Comparison of ENCODE assay signal across 20 cellular contexts in genomic region chr1:103576065-103576464, GRCh38. TPM values are rescaled to one million over a fixed set of nuclear protein-coding genes. Genes with fewer than 3 reads are reported as not detected.
DNase-seq lines count a peak whose midpoint lies in the region; ATAC-seq, FAIRE-seq and TF ChIP-seq lines count a peak whose summit lies in the region.
"Had no signal": no experiment of that assay in that cellular context is flagged by ENCODE, and none has a peak within 500 bp of the region (broad histone marks: within the 10 kb centered on the region; RNA-seq: fewer than 3 reads in every experiment).

No MANE protein-coding gene starts in this region.

- no peak overlapping the region for H2BK120ac ChIP-seq in IMR-90 (ENCODE audit: low read depth, low read length)

- ATAC-seq in GM19351 (IDR thresholded peaks at IDR 0.05; ENCODE audit: unreplicated experiment) (peak; percentile 76), IMR-90 (ENCODE audit: low read depth) (no peak), GM12878 (no peak), HG03175 (IDR thresholded peaks at IDR 0.05; ENCODE audit: unreplicated experiment) (no peak), HG03045 (IDR thresholded peaks at IDR 0.05; ENCODE audit: unreplicated experiment) (no peak)
- ATAC-seq: left lung, right lobe of liver had no signal

- no peak overlapping the region for H3K18ac ChIP-seq in IMR-90 (ENCODE audit: low read depth, low read length)

- H3K4me2 ChIP-seq in IMR-90 (ENCODE audit: low read depth, low read length) (no peak overlapping the region), GM12878 (ENCODE audit: control insufficient read depth, insufficient read depth) (0 out of 2 replicates have a peak overlapping the region, but pooled peaks have one; percentile 44)

- no peak for FAIRE-seq in GM12878 (lab: Jason Lieb, UNC)

- no peak overlapping the region for H2AK5ac ChIP-seq in IMR-90 (ENCODE audit: low read depth, low read length)

- H4K20me1 ChIP-seq in IMR-90 (ENCODE audit: insufficient read depth, low read length) = no peaks in the 10 kb centered on the region
- no peaks in the 10 kb centered on the region for H4K20me1 ChIP-seq in GM12878 (ENCODE audit: control insufficient read depth, insufficient read depth)

- no peaks in the 10 kb centered on the region for H3K36me3 ChIP-seq in IMR-90 (ENCODE audit: control insufficient read depth, insufficient read depth, low read length)
- no peaks in the 10 kb centered on the region for H3K36me3 ChIP-seq in GM12878 (ENCODE audit: control insufficient read depth in 2 of 2, insufficient read depth in 2 of 2, low read length in 1 of 2)
- H3K36me3 ChIP-seq: brain microvascular endothelial cell, pancreas, right lobe of liver had no signal

- RAD21 ChIA-PET in GM12878 (lab: Charles Lee; ENCODE audit: unreplicated experiment) = no interaction called here

- dilution Hi-C loops in IMR-90 (cut with HindIII; ENCODE audit: low sequenced_read_pairs, unreplicated experiment) = no loop called here

- CTCF ChIA-PET in IMR-90 (lab: Yijun Ruan, JAX) (no interaction called here), GM12878 (lab: Yijun Ruan, JAX) (interaction anchor here (1.0 to 1.1 kb wide), 2 partner anchors 50 to 115 kb away, joined by 3 to 4 read pairs; no protein-coding TSS in a partner anchor)

- no peak overlapping the region for H3K4ac ChIP-seq in IMR-90 (ENCODE audit: low read depth, low read length)

- no peak overlapping the region for H2BK15ac ChIP-seq in IMR-90 (ENCODE audit: low read depth, low read length)

- no peak overlapping the region for H4K91ac ChIP-seq in IMR-90 (ENCODE audit: insufficient read depth, low read depth, low read length)

- TF ChIP-seq CTCF in GM12865 (IDR thresholded peaks at IDR 0.05; ENCODE audit: insufficient read depth, low read depth, low read length, missing control alignments) (no peak), IMR-90 (conservative IDR thresholded peaks at IDR 0.05; ENCODE audit: low read depth, low read length) (no peak), GM12878 (IDR thresholded peaks at IDR 0.05 in 2 of 3, conservative IDR thresholded peaks at IDR 0.05 in 1 of 3; ENCODE audit: control insufficient read depth in 2 of 3, extremely low read depth in 1 of 3, insufficient read depth in 1 of 3, low read depth in 3 of 3, low read length in 3 of 3) (no peak)

- no peak overlapping the region for H3K56ac ChIP-seq in IMR-90 (ENCODE audit: extremely low read depth, insufficient read depth, low read length)

- in situ Hi-C loops in IMR-90 (cut with MboI; ENCODE audit: low sequenced_read_pairs) = no loop called here
- in situ Hi-C loops in GM12878 (cut with MboI) = no loop called here

- H3K9me3 ChIP-seq in IMR-90 (ENCODE audit: control insufficient read depth, insufficient read depth, low read length) (no peaks in the 10 kb centered on the region), GM12878 (replicated peaks; ENCODE audit: control insufficient read depth, insufficient read depth, low read length) (no peaks in the 10 kb centered on the region)
- H3K9me3 ChIP-seq: left lung, pancreas, right lobe of liver had no signal

- H3K9ac ChIP-seq in IMR-90 (ENCODE audit: low read depth, low read length) = no peak overlapping the region
- H3K9ac ChIP-seq in GM12878 (ENCODE audit: control insufficient read depth, insufficient read depth, low read length) = no peak overlapping the region

- no peak overlapping the region for H3K23ac ChIP-seq in IMR-90 (ENCODE audit: low read depth, low read length)

- H4K5ac ChIP-seq in IMR-90 (ENCODE audit: low read depth, low read length) = no peak overlapping the region

- H3K79me2 ChIP-seq in GM12878 (ENCODE audit: control insufficient read depth, insufficient read depth, low read length) = no peaks in the 10 kb centered on the region

- no peaks in the 10 kb centered on the region for H3K79me1 ChIP-seq in IMR-90 (ENCODE audit: low read depth in 1 of 2, low read length in 2 of 2)

- SMC1A ChIA-PET in GM12878 (lab: Charles Lee; ENCODE audit: uncharacterized antibody, unreplicated experiment) = interaction anchor here (1.0 to 1.6 kb wide), 2 partner anchors 9 to 13 kb away, joined by 3 to 7 read pairs; no protein-coding TSS in a partner anchor

- no peak overlapping the region for H2AK9ac ChIP-seq in IMR-90 (replicated peaks; ENCODE audit: low read depth, low read length, poor library complexity)

- POLR2A ChIA-PET in IMR-90 (lab: Charles Lee; ENCODE audit: unreplicated experiment) (no interaction called here), GM12878 (lab: Charles Lee) (no interaction called here)

- intact Hi-C loops in IMR-90 (cut with micrococcal nuclease) (loop anchor here (5.0 kb wide), 1 partner anchor 36 kb away; no protein-coding TSS in a partner anchor), GM12878 (cut with micrococcal nuclease; ENCODE audit: unreplicated experiment) (no loop called here)

- BruUV-seq in IMR-90 (replicated peaks; lab: Mats Ljungman, UMichigan) = no TSS peak
- no TSS peak for BruUV-seq in GM12878 (replicated peaks; lab: Mats Ljungman, UMichigan)

- no peak overlapping the region for H3K14ac ChIP-seq in IMR-90 (replicated peaks; ENCODE audit: low read depth, low read length)

- no peak overlapping the region for H2AFZ ChIP-seq in IMR-90 (replicated peaks; ENCODE audit: low read length, poor library complexity)
- H2AFZ ChIP-seq in GM12878 (ENCODE audit: control insufficient read depth, low read depth, low read length) = no peak overlapping the region

- no peaks in the 10 kb centered on the region for H3K4me1 ChIP-seq in IMR-90 (ENCODE audit: control insufficient read depth, insufficient read depth, low read length)
- no peaks in the 10 kb centered on the region for H3K4me1 ChIP-seq in GM12878 (ENCODE audit: control insufficient read depth, insufficient read depth, low read length)
- H3K4me1 ChIP-seq: left lung, right lobe of liver had no signal

- H3K9me1 ChIP-seq in IMR-90 (ENCODE audit: insufficient read depth, low read length) = no peaks in the 10 kb centered on the region

- H2BK20ac ChIP-seq in IMR-90 (ENCODE audit: low read depth, low read length) = no peak overlapping the region

- no peak overlapping the region for H3K4me3 ChIP-seq in GM12865 (ENCODE audit: low read depth, low read length)
- no peak overlapping the region for H3K4me3 ChIP-seq in IMR-90 (ENCODE audit: insufficient read depth, low read depth, low read length)
- H3K4me3 ChIP-seq in GM12878 = no peak overlapping the region
- H3K4me3 ChIP-seq: left lung, right lobe of liver had no signal

- TF ChIP-seq EP300 in GM12878 (IDR thresholded peaks at IDR 0.05; ENCODE audit: borderline replicate concordance in 1 of 2, control insufficient read depth in 1 of 2, low read depth in 2 of 2, low read length in 2 of 2) = no peak

- TF ChIP-seq POLR2A in IMR-90 (IDR thresholded peaks at IDR 0.05; ENCODE audit: low read depth, low read length) = no peak
- TF ChIP-seq POLR2A in GM12878 (IDR thresholded peaks at IDR 0.05; ENCODE audit: low read depth, low read length) = no peak

- no peak overlapping the region for H4K8ac ChIP-seq in IMR-90 (ENCODE audit: low read depth in 2 of 2, low read length in 2 of 2)

- no peak overlapping the region for H3K27ac ChIP-seq in IMR-90 (ENCODE audit: insufficient read depth, low read length)
- H3K27ac ChIP-seq in GM12878 (ENCODE audit: control insufficient read depth, insufficient read depth) = no peak overlapping the region
- H3K27ac ChIP-seq: brain microvascular endothelial cell, C4-2B, left lung, right lobe of liver had no signal

- DNase-seq in GM12865 (ENCODE audit: low read depth) = peak; percentile 3
- DNase-seq in IMR-90 = peak; percentile 0
- no peak for DNase-seq in GM12878 (ENCODE audit: low read depth, low spot score)
- no peak for DNase-seq in HUDEP-2 (lab: John Stamatoyannopoulos, UW; ENCODE audit: unreplicated experiment in 76 of 76)
- DNase-seq in NCI-H2081 (lab: John Stamatoyannopoulos, UW) = no peak
- DNase-seq: activated CD4-positive, alpha-beta T cell treated with anti-CD3 and anti-CD28 coated beads for 1 hour; activated naive CD8-positive, alpha-beta T cell treated with anti-CD3 and anti-CD28 coated beads, Interleukin-2, amount 10 ng/mL, durations not matched to agents 7 days and 5 days; brain microvascular endothelial cell; left lung; midbrain; NCI-H1417; NCI-H524 treated with DMSO at 0.1 percent for 48 hours; right lobe of liver had no signal

- H3K27me3 ChIP-seq in IMR-90 (ENCODE audit: control insufficient read depth, insufficient read depth, low read length) (no peaks in the 10 kb centered on the region), GM12878 (replicated peaks in 1 of 2; ENCODE audit: control insufficient read depth in 2 of 2, insufficient read depth in 2 of 2, low read length in 1 of 2) (no peaks in the 10 kb centered on the region)
- H3K27me3 ChIP-seq: brain microvascular endothelial cell, left lung, pancreas, right lobe of liver had no signal

- no peak overlapping the region for H2BK5ac ChIP-seq in IMR-90 (ENCODE audit: low read depth, low read length, poor library complexity, severe bottlenecking)

- no peak for TF ChIP-seq RAD21 in IMR-90 (IDR thresholded peaks at IDR 0.05; ENCODE audit: low read length)
- no peak for TF ChIP-seq RAD21 in GM12878 (IDR thresholded peaks at IDR 0.05; ENCODE audit: insufficient read depth, low read depth, low read length)

RNA-seq across cellular contexts. Expression of gene AMY2B, which starts 4.7 kb away (rescaled TPM):
- total RNA-seq in IMR-90 (2012; rRNA removed) (0.72 and 1.1 TPM in 2 replicates), GM12878 (2014; rRNA removed) (5.2 and 5.6 TPM in 2 replicates), GM12878 (2014; rRNA removed; fragmentation: Illumina TruSeq; extraction: Trizol) (6.5 and 7.5 TPM in 2 replicates), GM12878 (2021) (3.7 and 4.3 TPM in 2 replicates)
- polyA plus RNA-seq in IMR-90 (2012; rRNA removed) (0.92 and 1.7 TPM in 2 replicates), GM12878 (2011; rRNA removed) (9.9 and 14.5 TPM in 2 replicates), GM12878 (2014; fragmentation: Illumina TruSeq; extraction: Trizol) (5.3 TPM in 2 replicates), GM12878 (2014; fragmentation: Nextera tagmentation; extraction: Ambion mirVana) (1 to 10 TPM; 2.1 to 3.8 TPM), GM12878 (2014; rRNA removed) (6.2 and 8.9 TPM in 2 replicates), GM12878 (2016; fragmentation: Nextera tagmentation; extraction: Ambion mirVana) (1 to 10 TPM; 2.9 to 3.1 TPM)
- polyA plus RNA-seq in IMR-90 (2012; cell fraction: cytosol; rRNA removed) = 0.03 TPM in 1 of 2 replicates, not detected in the other
- polyA plus RNA-seq in IMR-90 (2012; cell fraction: nucleus; rRNA removed; ENCODE audit: low replicate concordance) = 1.1 and 11.0 TPM in 2 replicates
- 51.7 and 54.8 TPM in 2 replicates for total RNA-seq in GM12878 (2013; cell fraction: nucleolus; rRNA removed)
- polyA plus RNA-seq in GM12878 (2011; ENCODE audit: low read depth) = 8.9 TPM
- 1.7 and 2.4 TPM in 2 replicates for polyA plus RNA-seq in GM12878 (2011; cell fraction: cytosol; rRNA removed)
- polyA plus RNA-seq in GM12878 (2011; cell fraction: nucleus; rRNA removed) = 27.0 and 30.3 TPM in 2 replicates
- 9.2 and 11.8 TPM in 2 replicates for polyA plus RNA-seq in GM12878 (2012)
- 6.1 and 8.6 TPM in 2 replicates for polyA minus RNA-seq in GM12878 (2011; rRNA and poly(A)+ RNA removed)
- 0.80 and 0.83 TPM in 2 replicates for polyA minus RNA-seq in GM12878 (2011; cell fraction: cytosol; rRNA and poly(A)+ RNA removed)
- polyA minus RNA-seq in GM12878 (2011; cell fraction: nucleus; rRNA and poly(A)+ RNA removed) = 6.6 and 9.9 TPM in 2 replicates

RNA-seq across cellular contexts. Expression of gene AMY2A, which starts 41.2 kb away (rescaled TPM):
- not detected in 2 replicates for total RNA-seq in IMR-90 (2012; rRNA removed)
- not detected in 2 replicates for polyA plus RNA-seq in IMR-90 (2012; rRNA removed)
- not detected in 2 replicates for polyA plus RNA-seq in IMR-90 (2012; cell fraction: cytosol; rRNA removed)
- polyA plus RNA-seq in IMR-90 (2012; cell fraction: nucleus; rRNA removed; ENCODE audit: low replicate concordance) = not detected in 2 replicates
- not detected in 2 replicates for total RNA-seq in GM12878 (2013; cell fraction: nucleolus; rRNA removed)
- total RNA-seq in GM12878 (2014; rRNA removed) = not detected in 2 replicates
- not detected in 2 replicates for total RNA-seq in GM12878 (2014; rRNA removed; fragmentation: Illumina TruSeq; extraction: Trizol)
- 0.35 TPM in 1 of 2 replicates, not detected in the other for total RNA-seq in GM12878 (2021)
- not detected for polyA plus RNA-seq in GM12878 (2011; ENCODE audit: low read depth)
- not detected in 2 replicates for polyA plus RNA-seq in GM12878 (2011; rRNA removed)
- polyA plus RNA-seq in GM12878 (2011; cell fraction: cytosol; rRNA removed) = not detected in 2 replicates
- polyA plus RNA-seq in GM12878 (2011; cell fraction: nucleus; rRNA removed) = not detected in 2 replicates
- polyA plus RNA-seq in GM12878 (2012) = not detected in 2 replicates
- not detected in 2 replicates for polyA plus RNA-seq in GM12878 (2014; fragmentation: Illumina TruSeq; extraction: Trizol)
- polyA plus RNA-seq in GM12878 (2014; fragmentation: Nextera tagmentation; extraction: Ambion mirVana) = not detected
- polyA plus RNA-seq in GM12878 (2014; rRNA removed) = not detected in 2 replicates
- not detected for polyA plus RNA-seq in GM12878 (2016; fragmentation: Nextera tagmentation; extraction: Ambion mirVana)
- not detected in 2 replicates for polyA minus RNA-seq in GM12878 (2011; rRNA and poly(A)+ RNA removed)
- polyA minus RNA-seq in GM12878 (2011; cell fraction: cytosol; rRNA and poly(A)+ RNA removed) = not detected in 2 replicates
- not detected in 2 replicates for polyA minus RNA-seq in GM12878 (2011; cell fraction: nucleus; rRNA and poly(A)+ RNA removed)
- total RNA-seq: activated naive CD8-positive, alpha-beta T cell treated with anti-CD3 and anti-CD28 coated beads, Interleukin-2, amount 10 ng/mL, durations not matched to agents 7 days and 5 days; activated T-helper 1 cell treated with anti-CD3 and anti-CD28 coated beads, Interleukin-12 subunit alpha, Interleukin-12 subunit beta, Interleukin-2, Interleukin-4 antibody, amounts not matched to agents 30 ng/mL and 10 ng/mL and 1 ng/mL, durations not matched to agents 14 hours and 24 hours and 36 hours; left lung; LHCN-M2; right lobe of liver had no signal

RNA-seq across cellular contexts. Expression of gene RNPC3, which starts 50.6 kb away (rescaled TPM):
- 2.5 and 3.8 TPM in 2 replicates for total RNA-seq in IMR-90 (2012; rRNA removed)
- polyA plus RNA-seq in IMR-90 (2012; rRNA removed) = 7.7 and 9.9 TPM in 2 replicates
- polyA plus RNA-seq in IMR-90 (2012; cell fraction: cytosol; rRNA removed) = 1.5 and 2.0 TPM in 2 replicates
- 11.0 and 59.9 TPM in 2 replicates for polyA plus RNA-seq in IMR-90 (2012; cell fraction: nucleus; rRNA removed; ENCODE audit: low replicate concordance)
- total RNA-seq in GM12878 (2013; cell fraction: nucleolus; rRNA removed) = 201 and 239 TPM in 2 replicates
- total RNA-seq in GM12878 (2014; rRNA removed) = 11.4 and 19.2 TPM in 2 replicates
- 27.5 and 27.6 TPM in 2 replicates for total RNA-seq in GM12878 (2014; rRNA removed; fragmentation: Illumina TruSeq; extraction: Trizol)
- 18.9 TPM in 2 replicates for total RNA-seq in GM12878 (2021)
- 18.4 TPM for polyA plus RNA-seq in GM12878 (2011; ENCODE audit: low read depth)
- 53.7 and 60.7 TPM in 2 replicates for polyA plus RNA-seq in GM12878 (2011; rRNA removed)
- polyA plus RNA-seq in GM12878 (2011; cell fraction: cytosol; rRNA removed) = 25.7 and 30.5 TPM in 2 replicates
- polyA plus RNA-seq in GM12878 (2011; cell fraction: nucleus; rRNA removed) = 137 and 151 TPM in 2 replicates
- polyA plus RNA-seq in GM12878 (2012) = 20.8 and 24.5 TPM in 2 replicates
- 36.5 and 54.5 TPM in 2 replicates for polyA plus RNA-seq in GM12878 (2014; fragmentation: Illumina TruSeq; extraction: Trizol)
- polyA plus RNA-seq in GM12878 (2014; fragmentation: Nextera tagmentation; extraction: Ambion mirVana) = 10 to 100 TPM; 19.1 to 21.8 TPM
- polyA plus RNA-seq in GM12878 (2014; rRNA removed) = 32.1 and 32.5 TPM in 2 replicates
- 10 to 100 TPM; 21.5 to 23.6 TPM for polyA plus RNA-seq in GM12878 (2016; fragmentation: Nextera tagmentation; extraction: Ambion mirVana)
- 37.2 and 46.1 TPM in 2 replicates for polyA minus RNA-seq in GM12878 (2011; rRNA and poly(A)+ RNA removed)
- 11.5 and 12.9 TPM in 2 replicates for polyA minus RNA-seq in GM12878 (2011; cell fraction: cytosol; rRNA and poly(A)+ RNA removed)
- polyA minus RNA-seq in GM12878 (2011; cell fraction: nucleus; rRNA and poly(A)+ RNA removed) = 63.1 and 75.3 TPM in 2 replicates

Comparison
In these comparisons a context has a peak if more than half of its experiments do, and no peak if none do; other contexts are left out.
1. DNase-seq: peak in GM12865 (single experiment) and IMR-90 (single experiment); none in GM12878 (single experiment), HUDEP-2 (0 of 76) and NCI-H2081 (0 of 2).